In the genomic region with DNA sequence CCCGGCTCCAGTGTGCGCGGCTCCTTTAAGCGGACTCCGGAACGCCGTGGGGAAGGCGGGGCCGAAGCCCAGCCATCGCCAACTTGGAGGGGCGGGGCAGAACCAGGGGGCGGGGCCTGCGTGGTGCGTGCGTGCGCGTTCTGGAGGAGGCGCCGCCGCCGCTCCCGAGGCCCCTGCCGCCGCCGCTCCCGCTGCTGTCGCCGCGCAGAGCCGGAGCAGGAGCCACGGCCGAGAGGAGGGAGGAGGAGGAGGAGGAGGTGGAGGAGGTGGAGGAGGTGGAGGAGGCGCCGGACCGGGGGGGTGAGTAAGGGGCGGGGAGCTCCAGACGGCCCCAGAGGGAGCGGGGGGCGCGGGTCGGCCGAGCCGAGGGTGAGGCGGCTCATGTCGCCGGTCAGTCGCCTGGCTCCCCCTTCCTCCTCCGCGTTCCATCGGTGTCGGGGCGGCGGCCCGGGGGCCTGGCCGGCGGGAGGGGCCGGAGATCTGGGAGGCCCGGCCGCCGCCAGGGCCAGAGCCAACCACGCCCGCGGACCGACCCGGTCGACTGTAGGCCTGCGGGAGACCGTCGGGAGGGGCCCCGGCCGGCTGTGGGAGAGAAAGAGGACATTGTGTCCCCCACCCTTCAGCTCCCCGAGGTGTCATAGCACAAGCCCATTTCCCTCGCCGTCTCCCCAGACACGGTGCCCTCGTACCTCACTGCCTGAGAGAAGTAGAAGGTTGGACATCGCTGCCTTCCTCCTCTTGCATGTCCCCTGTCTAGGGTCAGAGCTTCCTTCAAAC, we compare ENCODE assay signal across 1 cellular context.
TF ChIP-seq lines count a peak whose summit lies in the region.

Gene RAP1A, plus strand, starts transcription at position 155 of the 777 bp plus-strand sequence. CDS start 71,572 bp downstream, outside the sequence.

TF ChIP-seq in K562, 482 proteins besides CTCF, POLR2A, EP300 and RAD21 (continued from another document):
- TF ChIP-seq, protein P1, sequence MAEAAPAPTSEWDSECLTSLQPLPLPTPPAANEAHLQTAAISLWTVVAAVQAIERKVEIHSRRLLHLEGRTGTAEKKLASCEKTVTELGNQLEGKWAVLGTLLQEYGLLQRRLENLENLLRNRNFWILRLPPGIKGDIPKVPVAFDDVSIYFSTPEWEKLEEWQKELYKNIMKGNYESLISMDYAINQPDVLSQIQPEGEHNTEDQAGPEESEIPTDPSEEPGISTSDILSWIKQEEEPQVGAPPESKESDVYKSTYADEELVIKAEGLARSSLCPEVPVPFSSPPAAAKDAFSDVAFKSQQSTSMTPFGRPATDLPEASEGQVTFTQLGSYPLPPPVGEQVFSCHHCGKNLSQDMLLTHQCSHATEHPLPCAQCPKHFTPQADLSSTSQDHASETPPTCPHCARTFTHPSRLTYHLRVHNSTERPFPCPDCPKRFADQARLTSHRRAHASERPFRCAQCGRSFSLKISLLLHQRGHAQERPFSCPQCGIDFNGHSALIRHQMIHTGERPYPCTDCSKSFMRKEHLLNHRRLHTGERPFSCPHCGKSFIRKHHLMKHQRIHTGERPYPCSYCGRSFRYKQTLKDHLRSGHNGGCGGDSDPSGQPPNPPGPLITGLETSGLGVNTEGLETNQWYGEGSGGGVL (CRISPR knock-in tag; IDR thresholded peaks at IDR 0.05): no peak
- TF ChIP-seq CC2D1A (IDR thresholded peaks at IDR 0.05) (no peak), ATF4 (CRISPR knock-in tag; IDR thresholded peaks at IDR 0.05) (peak; percentile 60; the same call in 1 of the 2 replicates), RNF2 (IDR thresholded peaks at IDR 0.05) (peak; percentile 52; the same call in 1 of the 2 replicates), KDM5B (IDR thresholded peaks at IDR 0.05; ENCODE audit: insufficient replicate concordance, low read depth, low read length) (peak; percentile 56), PREB (CRISPR knock-in tag; IDR thresholded peaks at IDR 0.05) (no peak), SRSF1 (IDR thresholded peaks at IDR 0.05; ENCODE audit: low read depth, low read length) (no peak), HDAC1 (IDR thresholded peaks at IDR 0.05) (0 out of 4 replicates have a peak, but pooled peaks of 1 of the 2 experiments have one; percentile 27), ZNF263 (CRISPR knock-in tag; IDR thresholded peaks at IDR 0.05; ENCODE audit: borderline replicate concordance) (peak; percentile 99), ARID4B (CRISPR knock-in tag; IDR thresholded peaks at IDR 0.05) (peak; percentile 17; the same call in 1 of the 2 replicates), BHLHE40 (IDR thresholded peaks at IDR 0.05; ENCODE audit: low read length) (no peak), ZBTB17 (CRISPR knock-in tag; IDR thresholded peaks at IDR 0.05) (peak; percentile 74), SRSF9 (IDR thresholded peaks at IDR 0.05; ENCODE audit: borderline replicate concordance, low read depth, low read length) (no peak), ZNF146 (CRISPR knock-in tag; IDR thresholded peaks at IDR 0.05; ENCODE audit: unreplicated experiment) (no peak), BRCA1 (IDR thresholded peaks at IDR 0.05) (no peak), BRCA1 (CRISPR knock-in tag; IDR thresholded peaks at IDR 0.05) (no peak), ZNF583 (CRISPR knock-in tag; IDR thresholded peaks at IDR 0.05) (0 out of 2 replicates have a peak, but pooled peaks have one; percentile 22), POLR2AphosphoS5 (IDR thresholded peaks at IDR 0.05; ENCODE audit: control insufficient read depth, insufficient read depth, low read depth, low read length) (peak; percentile 86), ZNF589 (CRISPR knock-in tag; IDR thresholded peaks at IDR 0.05; ENCODE audit: low read depth) (0 out of 2 replicates have a peak, but pooled peaks have one; percentile 30), KLF1 (tag; IDR thresholded peaks at IDR 0.05) (no peak), NONO (IDR thresholded peaks at IDR 0.05; ENCODE audit: low read depth in 2 of 2, low read length in 1 of 2) (peak; percentile 66 to 77; a peak in 3 of 4 replicates), ZNF766 (CRISPR knock-in tag; conservative IDR thresholded peaks at IDR 0.05) (peak; percentile 72; the same call in 1 of the 2 replicates), PKNOX1 (IDR thresholded peaks at IDR 0.05) (peak; percentile 30; the same call in 1 of the 2 replicates), BRF2 (IDR thresholded peaks at IDR 0.05; ENCODE audit: borderline replicate concordance, insufficient read depth, insufficient read length) (no peak), ARID2 (IDR thresholded peaks at IDR 0.05) (no peak), CXXC5 (CRISPR knock-in tag; IDR thresholded peaks at IDR 0.05) (peak; percentile 76), PCBP2 (IDR thresholded peaks at IDR 0.05; ENCODE audit: low read depth, low read length, poor library complexity, severe bottlenecking) (peak; percentile 82), BDP1 (IDR thresholded peaks at IDR 0.05; ENCODE audit: insufficient read depth, insufficient read length) (no peak)
- TF ChIP-seq, protein P2, sequence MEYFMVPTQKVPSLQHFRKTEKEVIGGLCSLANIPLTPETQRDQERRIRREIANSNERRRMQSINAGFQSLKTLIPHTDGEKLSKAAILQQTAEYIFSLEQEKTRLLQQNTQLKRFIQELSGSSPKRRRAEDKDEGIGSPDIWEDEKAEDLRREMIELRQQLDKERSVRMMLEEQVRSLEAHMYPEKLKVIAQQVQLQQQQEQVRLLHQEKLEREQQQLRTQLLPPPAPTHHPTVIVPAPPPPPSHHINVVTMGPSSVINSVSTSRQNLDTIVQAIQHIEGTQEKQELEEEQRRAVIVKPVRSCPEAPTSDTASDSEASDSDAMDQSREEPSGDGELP (CRISPR knock-in tag; IDR thresholded peaks at IDR 0.05; ENCODE audit: borderline replicate concordance): peak; percentile 43
- TF ChIP-seq, protein P3, sequence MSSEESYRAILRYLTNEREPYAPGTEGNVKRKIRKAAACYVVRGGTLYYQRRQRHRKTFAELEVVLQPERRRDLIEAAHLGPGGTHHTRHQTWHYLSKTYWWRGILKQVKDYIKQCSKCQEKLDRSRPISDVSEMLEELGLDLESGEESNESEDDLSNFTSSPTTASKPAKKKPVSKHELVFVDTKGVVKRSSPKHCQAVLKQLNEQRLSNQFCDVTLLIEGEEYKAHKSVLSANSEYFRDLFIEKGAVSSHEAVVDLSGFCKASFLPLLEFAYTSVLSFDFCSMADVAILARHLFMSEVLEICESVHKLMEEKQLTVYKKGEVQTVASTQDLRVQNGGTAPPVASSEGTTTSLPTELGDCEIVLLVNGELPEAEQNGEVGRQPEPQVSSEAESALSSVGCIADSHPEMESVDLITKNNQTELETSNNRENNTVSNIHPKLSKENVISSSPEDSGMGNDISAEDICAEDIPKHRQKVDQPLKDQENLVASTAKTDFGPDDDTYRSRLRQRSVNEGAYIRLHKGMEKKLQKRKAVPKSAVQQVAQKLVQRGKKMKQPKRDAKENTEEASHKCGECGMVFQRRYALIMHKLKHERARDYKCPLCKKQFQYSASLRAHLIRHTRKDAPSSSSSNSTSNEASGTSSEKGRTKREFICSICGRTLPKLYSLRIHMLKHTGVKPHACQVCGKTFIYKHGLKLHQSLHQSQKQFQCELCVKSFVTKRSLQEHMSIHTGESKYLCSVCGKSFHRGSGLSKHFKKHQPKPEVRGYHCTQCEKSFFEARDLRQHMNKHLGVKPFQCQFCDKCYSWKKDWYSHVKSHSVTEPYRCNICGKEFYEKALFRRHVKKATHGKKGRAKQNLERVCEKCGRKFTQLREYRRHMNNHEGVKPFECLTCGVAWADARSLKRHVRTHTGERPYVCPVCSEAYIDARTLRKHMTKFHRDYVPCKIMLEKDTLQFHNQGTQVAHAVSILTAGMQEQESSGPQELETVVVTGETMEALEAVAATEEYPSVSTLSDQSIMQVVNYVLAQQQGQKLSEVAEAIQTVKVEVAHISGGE (CRISPR knock-in tag; IDR thresholded peaks at IDR 0.05): no peak
- TF ChIP-seq, protein P4, sequence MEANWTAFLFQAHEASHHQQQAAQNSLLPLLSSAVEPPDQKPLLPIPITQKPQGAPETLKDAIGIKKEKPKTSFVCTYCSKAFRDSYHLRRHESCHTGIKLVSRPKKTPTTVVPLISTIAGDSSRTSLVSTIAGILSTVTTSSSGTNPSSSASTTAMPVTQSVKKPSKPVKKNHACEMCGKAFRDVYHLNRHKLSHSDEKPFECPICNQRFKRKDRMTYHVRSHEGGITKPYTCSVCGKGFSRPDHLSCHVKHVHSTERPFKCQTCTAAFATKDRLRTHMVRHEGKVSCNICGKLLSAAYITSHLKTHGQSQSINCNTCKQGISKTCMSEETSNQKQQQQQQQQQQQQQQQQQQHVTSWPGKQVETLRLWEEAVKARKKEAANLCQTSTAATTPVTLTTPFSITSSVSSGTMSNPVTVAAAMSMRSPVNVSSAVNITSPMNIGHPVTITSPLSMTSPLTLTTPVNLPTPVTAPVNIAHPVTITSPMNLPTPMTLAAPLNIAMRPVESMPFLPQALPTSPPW (CRISPR knock-in tag; IDR thresholded peaks at IDR 0.05): peak; percentile 96
